8 cellular contexts compared by ENCODE assay signal in the genomic region with DNA sequence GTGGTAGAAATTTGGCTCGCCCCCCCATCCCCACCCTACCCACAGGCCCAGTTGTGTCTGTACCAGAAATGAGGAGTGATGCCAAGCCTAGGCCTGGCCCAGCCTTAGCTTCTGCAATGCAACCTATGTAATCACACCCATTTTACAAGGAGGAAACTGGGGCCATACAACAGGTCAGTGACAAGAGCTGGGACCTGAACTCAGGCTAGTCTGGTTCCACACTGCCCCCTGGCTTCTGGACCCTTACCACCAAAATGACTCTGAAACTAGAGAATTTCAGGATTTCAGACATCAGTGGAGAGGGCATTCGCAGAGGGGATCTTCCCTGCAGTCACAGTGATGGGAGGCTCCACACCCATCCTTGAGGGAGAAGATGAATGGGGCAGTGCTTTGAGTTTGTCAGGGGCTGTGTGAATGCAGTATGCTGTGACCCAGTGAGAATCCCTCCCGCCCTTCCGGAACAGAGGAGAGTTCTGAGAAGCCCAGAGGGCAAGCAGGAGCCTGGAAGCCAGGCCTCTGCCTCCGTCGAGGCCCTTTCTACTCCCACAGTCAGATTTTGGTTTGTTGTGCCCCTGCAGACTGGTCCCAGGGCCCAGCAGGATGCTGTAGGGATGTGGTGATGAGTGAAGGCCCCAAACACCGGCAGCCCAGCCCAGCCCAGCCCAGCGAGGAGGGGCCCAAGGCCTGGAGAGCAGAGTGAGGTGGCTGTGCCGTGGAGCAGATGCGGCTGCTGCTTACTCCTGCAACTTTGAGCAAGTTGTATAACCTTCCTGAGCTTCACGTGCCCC. TPM values are rescaled to one million over a fixed set of nuclear protein-coding genes. Genes with fewer than 3 reads are reported as not detected.
DNase-seq lines count a peak whose midpoint lies in the region; ATAC-seq and TF ChIP-seq lines count a peak whose summit lies in the region.

No MANE protein-coding gene starts in this region.

- H3K9me3 ChIP-seq in Panc1 (ENCODE audit: control insufficient read depth, insufficient read depth, low read depth, low read length) (no peaks in the 10 kb centered on the region), fibroblast of lung (ENCODE audit: control insufficient read depth, insufficient read depth, low read depth, low read length) (no peaks in the 10 kb centered on the region), prostate gland (no peaks in the 10 kb centered on the region)

- H3K27me3 ChIP-seq in Panc1 (ENCODE audit: control insufficient read depth, insufficient read depth, low read length), result no peaks in the 10 kb centered on the region
- H3K27me3 ChIP-seq in fibroblast of lung (ENCODE audit: control insufficient read depth, insufficient read depth, low read length), result no peaks in the 10 kb centered on the region
- H3K27me3 ChIP-seq in prostate gland (replicated peaks; ENCODE audit: insufficient read depth), result no peaks in the 10 kb centered on the region

- H3K36me3 ChIP-seq in Panc1 (ENCODE audit: control insufficient read depth, insufficient read depth, low read length) (no peaks in the 10 kb centered on the region; the same call in 1 of the 2 replicates), fibroblast of lung (ENCODE audit: control insufficient read depth, insufficient read depth, low read length) (peaks cover 20% of the 10 kb centered on the region), prostate gland (peaks cover 0 to 17% of the 10 kb centered on the region in 2 donors)

- H3K27ac ChIP-seq in Panc1 (ENCODE audit: low read length) (no peak overlapping the region), fibroblast of lung (ENCODE audit: insufficient read depth, low read length) (peak overlapping the region; percentile 49), prostate gland (peak overlapping the region; percentile 38 to 65)

- DNase-seq in DMS153 treated with DMSO at 0.1 percent for 48 hours (lab: John Stamatoyannopoulos, UW; ENCODE audit: unreplicated experiment), result peak; percentile 24
- no peak for DNase-seq in DMS153 (lab: John Stamatoyannopoulos, UW)
- DNase-seq in Panc1 (ENCODE audit: low read depth, low spot score), result no peak
- no peak for DNase-seq in fibroblast of lung (ENCODE audit: low read depth in 2 of 2)
- DNase-seq in prostate gland (ENCODE audit: low spot score), result no peak
- DNase-seq in NAMALWA (ENCODE audit: low spot score), result no peak
- no peak for DNase-seq in NCI-H2029 (lab: John Stamatoyannopoulos, UW)
- DNase-seq in NCI-H2081 treated with DMSO at 0.1 percent for 48 hours (lab: John Stamatoyannopoulos, UW), result no peak

- H3K79me2 ChIP-seq in fibroblast of lung (ENCODE audit: control insufficient read depth, insufficient read depth, low read length), result peaks cover 87% of the 10 kb centered on the region

- no peak overlapping the region for H3K9ac ChIP-seq in fibroblast of lung (ENCODE audit: insufficient read depth, low read length)

- peak overlapping the region; percentile 28 for H3K4me2 ChIP-seq in fibroblast of lung (ENCODE audit: extremely low read depth, insufficient read depth, low read length)

- no peak for TF ChIP-seq POLR2A in prostate gland (IDR thresholded peaks at IDR 0.05)

- H3K4me1 ChIP-seq in Panc1 (ENCODE audit: control insufficient read depth, insufficient read depth, low read length) (no peaks in the 10 kb centered on the region), fibroblast of lung (ENCODE audit: control insufficient read depth, extremely low read depth, insufficient read depth, low read length) (peaks cover 22% of the 10 kb centered on the region), prostate gland (replicated peaks) (peaks cover 4% of the 10 kb centered on the region)

- H3K4me3 ChIP-seq in Panc1 (ENCODE audit: low read depth in 2 of 2, low read length in 2 of 2) (no peak overlapping the region), fibroblast of lung (replicated peaks in 1 of 4; ENCODE audit: control extremely low read depth in 1 of 4, insufficient read depth in 1 of 4, low read depth in 3 of 4, low read length in 4 of 4) (no peak overlapping the region), prostate gland (no peak overlapping the region)

- CTCF ChIA-PET in Panc1 (lab: Charles Lee), result no interaction called here

- no TSS peak for BruUV-seq in Panc1 (replicated peaks; lab: Mats Ljungman, UMichigan)

- in situ Hi-C loops in Panc1 (cut with HindIII; ENCODE audit: low pct_unique_long_range_greater_than_20kb, low sequenced_read_pairs), result no loop called here

- ATAC-seq in Panc1, result peak; percentile 23; the same call in 1 of the 2 replicates

- H4K20me1 ChIP-seq in fibroblast of lung (ENCODE audit: control insufficient read depth, extremely low read depth, insufficient read depth, low read length), result peaks cover 4% of the 10 kb centered on the region

- intact Hi-C loops in Panc1 (cut with micrococcal nuclease; ENCODE audit: unreplicated experiment) (no loop called here), prostate gland (cut with DNase I) (no loop called here)

- TF ChIP-seq CTCF in Panc1 (IDR thresholded peaks at IDR 0.05), result no peak
- TF ChIP-seq CTCF in fibroblast of lung (conservative IDR thresholded peaks at IDR 0.05 in 1 of 2, IDR thresholded peaks at IDR 0.05 in 1 of 2; ENCODE audit: low read depth in 1 of 2, low read length in 2 of 2), result peak; percentile 6 to 32
- TF ChIP-seq CTCF in prostate gland (IDR thresholded peaks at IDR 0.05), result peak in 1 of 4 experiments; percentile 56

- no peak overlapping the region for H2AFZ ChIP-seq in fibroblast of lung (ENCODE audit: low read length)

- POLR2A ChIA-PET in Panc1 (lab: Charles Lee), result no interaction called here

- 61% methylated on average over 11 of the region's 11 CpGs for WGBS in prostate gland

RNA-seq across cellular contexts. Expression of a gene that starts 48.1 kb away (rescaled TPM):
- total RNA-seq in Panc1 (2021; ENCODE audit: unreplicated experiment), result 107 TPM
- 157 TPM for polyA plus RNA-seq in Panc1 (2012; ENCODE audit: insufficient read length)
- 9.2 and 25.4 TPM in 2 replicates for total RNA-seq in fibroblast of lung
- polyA plus RNA-seq in fibroblast of lung, result 178 and 457 TPM in 2 replicates
- polyA plus RNA-seq in fibroblast of lung (2012), result 663 and 2,310 TPM in 2 replicates
- 227 and 815 TPM in 2 replicates for polyA minus RNA-seq in fibroblast of lung (ENCODE audit: low replicate concordance)
- 100 to 1,000 TPM; 335 to 560 TPM for total RNA-seq in prostate gland
